Comparison of ENCODE assay signal across 29 cellular contexts in the genomic region with DNA sequence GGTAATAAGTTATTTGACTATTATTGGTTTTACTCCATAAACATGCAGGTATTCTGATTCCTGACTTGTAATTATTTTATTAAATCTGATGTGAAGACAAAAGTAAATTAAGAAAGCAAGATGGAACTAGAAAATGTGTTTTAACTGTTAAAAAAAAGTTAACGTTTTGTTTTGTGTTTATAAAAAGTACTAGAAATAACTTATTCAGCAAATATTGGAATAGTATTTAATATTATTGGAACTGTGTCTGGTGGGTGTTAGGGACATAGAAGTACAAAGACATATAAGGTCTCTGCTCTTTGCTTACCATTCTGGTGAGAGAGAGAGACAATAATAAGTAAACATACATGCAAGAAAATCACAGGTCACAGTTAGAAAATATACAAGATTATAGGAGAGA. TPM values are rescaled to one million over a fixed set of nuclear protein-coding genes. Genes with fewer than 3 reads are reported as not detected.
A peak's percentile ranks its signal among the peaks of the same experiment; 100 is the strongest.
DNase-seq lines count a peak whose midpoint lies in the region; ATAC-seq and TF ChIP-seq lines count a peak whose summit lies in the region.
"Had no signal": no experiment of that assay in that cellular context is flagged by ENCODE, and none has a peak within 500 bp of the region (broad histone marks: within the 10 kb centered on the region; RNA-seq: fewer than 3 reads in every experiment).

No MANE protein-coding gene starts in this region.

- no peaks in the 10 kb centered on the region for H3K9me3 Mint-ChIP-seq in activated CD4-positive, alpha-beta T cell treated with anti-CD3 and anti-CD28 coated beads for 36 hours (ENCODE audit: low read depth)
- H3K9me3 Mint-ChIP-seq in activated CD4-positive, alpha-beta T cell treated with anti-CD3 and anti-CD28 coated beads, Interleukin-2, amount 10 ng/mL, durations not matched to agents 7 days and 5 days, result no peaks in the 10 kb centered on the region
- H3K9me3 Mint-ChIP-seq in stimulated activated naive CD8-positive, alpha-beta T cell treated with anti-CD3 and anti-CD28 coated beads, Interleukin-15, Interleukin-2, amounts not matched to agents 100 ng/mL and 50 ng/mL, for 24 hours, result no peaks in the 10 kb centered on the region
- H3K9me3 Mint-ChIP-seq in stimulated activated naive CD8-positive, alpha-beta T cell treated with anti-CD3 and anti-CD28 coated beads, Interleukin-15, amount 100 ng/mL, for 72 hours, result peaks cover 0 to 14% of the 10 kb centered on the region in 2 donors
- H3K9me3 Mint-ChIP-seq: activated T-helper 2 cell treated with anti-CD3 and anti-CD28 coated beads, Interferon-gamma antibody, Interleukin-2, Interleukin-4, amounts not matched to agents 10 μg/mL and 5 μg/mL and 100 μg/mL, durations not matched to agents 14 hours and 24 hours and 36 hours; CD4-positive, alpha-beta T cell; central memory CD8-positive, alpha-beta T cell; dendritic cell treated with granulocyte-macrophage colony-stimulating factor and Interleukin-4, amounts not matched to agents 40 ng/mL and 50 ng/mL, for 4 days; naive thymus-derived CD8-positive, alpha-beta T cell had no signal

- no peak overlapping the region for H3K4me2 ChIP-seq in fibroblast of lung (ENCODE audit: extremely low read depth, insufficient read depth, low read length)

- H3K27me3 ChIP-seq in fibroblast of lung (ENCODE audit: control insufficient read depth, insufficient read depth, low read length), result no peaks in the 10 kb centered on the region
- H3K27me3 ChIP-seq: Peyer's patch had no signal

- CTCF ChIA-PET in activated CD4-positive, alpha-beta T cell treated with anti-CD3 and anti-CD28 coated beads for 36 hours (lab: Charles Lee), result interaction anchor here (0.5 to 1.5 kb wide), 3 partner anchors 38 to 171 kb away, joined by 3 read pairs; no protein-coding TSS in a partner anchor
- CTCF ChIA-PET in activated CD4-positive, alpha-beta T cell treated with anti-CD3 and anti-CD28 coated beads, Interleukin-2, amount 10 ng/mL, durations not matched to agents 7 days and 5 days (lab: Charles Lee), result no interaction called here

- POLR2A ChIA-PET in activated CD4-positive, alpha-beta T cell treated with anti-CD3 and anti-CD28 coated beads for 36 hours (lab: Charles Lee), result no interaction called here
- POLR2A ChIA-PET in activated CD4-positive, alpha-beta T cell treated with anti-CD3 and anti-CD28 coated beads, Interleukin-2, amount 10 ng/mL, durations not matched to agents 7 days and 5 days (lab: Charles Lee), result no interaction called here

- no peaks in the 10 kb centered on the region for H3K27me3 Mint-ChIP-seq in activated CD4-positive, alpha-beta T cell treated with anti-CD3 and anti-CD28 coated beads for 36 hours
- H3K27me3 Mint-ChIP-seq in activated CD4-positive, alpha-beta T cell treated with anti-CD3 and anti-CD28 coated beads, Interleukin-2, amount 10 ng/mL, durations not matched to agents 7 days and 5 days, result no peaks in the 10 kb centered on the region
- H3K27me3 Mint-ChIP-seq in stimulated activated naive CD8-positive, alpha-beta T cell treated with anti-CD3 and anti-CD28 coated beads, Interleukin-15, Interleukin-2, amounts not matched to agents 100 ng/mL and 50 ng/mL, for 24 hours, result no peaks in the 10 kb centered on the region
- no peaks in the 10 kb centered on the region for H3K27me3 Mint-ChIP-seq in stimulated activated naive CD8-positive, alpha-beta T cell treated with anti-CD3 and anti-CD28 coated beads, Interleukin-15, amount 100 ng/mL, for 72 hours
- H3K27me3 Mint-ChIP-seq: CD4-positive, alpha-beta T cell; central memory CD8-positive, alpha-beta T cell; dendritic cell treated with granulocyte-macrophage colony-stimulating factor and Interleukin-4, amounts not matched to agents 40 ng/mL and 50 ng/mL, for 4 days; naive thymus-derived CD8-positive, alpha-beta T cell had no signal

- H3K36me3 Mint-ChIP-seq in activated CD4-positive, alpha-beta T cell treated with anti-CD3 and anti-CD28 coated beads for 36 hours (ENCODE audit: low read depth), result peaks cover 20% of the 10 kb centered on the region
- H3K36me3 Mint-ChIP-seq in activated CD4-positive, alpha-beta T cell treated with anti-CD3 and anti-CD28 coated beads, Interleukin-2, amount 10 ng/mL, durations not matched to agents 7 days and 5 days (ENCODE audit: low read depth), result peaks cover 20% of the 10 kb centered on the region
- H3K36me3 Mint-ChIP-seq in stimulated activated naive CD8-positive, alpha-beta T cell treated with anti-CD3 and anti-CD28 coated beads, Interleukin-15, Interleukin-2, amounts not matched to agents 100 ng/mL and 50 ng/mL, for 24 hours (ENCODE audit: low read depth), result peaks cover 36% of the 10 kb centered on the region

- H3K36me3 ChIP-seq in fibroblast of lung (ENCODE audit: control insufficient read depth, insufficient read depth, low read length), result no peaks in the 10 kb centered on the region
- H3K36me3 ChIP-seq: thoracic aorta had no signal

- H2AFZ ChIP-seq in fibroblast of lung (ENCODE audit: low read length), result no peak overlapping the region

- no peaks in the 10 kb centered on the region for H3K9me3 ChIP-seq in fibroblast of lung (ENCODE audit: control insufficient read depth, insufficient read depth, low read depth, low read length)
- H3K9me3 ChIP-seq: Peyer's patch, psoas muscle, thoracic aorta had no signal

- TF ChIP-seq CTCF in fibroblast of lung (conservative IDR thresholded peaks at IDR 0.05 in 1 of 2, IDR thresholded peaks at IDR 0.05 in 1 of 2; ENCODE audit: low read depth in 1 of 2, low read length in 2 of 2), result no peak

- peaks cover 7% of the 10 kb centered on the region for H3K4me1 ChIP-seq in fibroblast of lung (ENCODE audit: control insufficient read depth, extremely low read depth, insufficient read depth, low read length)
- H3K4me1 ChIP-seq: Peyer's patch, psoas muscle had no signal

- peaks cover 52% of the 10 kb centered on the region for H3K4me1 Mint-ChIP-seq in activated CD4-positive, alpha-beta T cell treated with anti-CD3 and anti-CD28 coated beads for 36 hours
- H3K4me1 Mint-ChIP-seq in activated CD4-positive, alpha-beta T cell treated with anti-CD3 and anti-CD28 coated beads, Interleukin-2, amount 10 ng/mL, durations not matched to agents 7 days and 5 days, result peaks cover 7% of the 10 kb centered on the region
- peaks cover 55% of the 10 kb centered on the region for H3K4me1 Mint-ChIP-seq in stimulated activated naive CD8-positive, alpha-beta T cell treated with anti-CD3 and anti-CD28 coated beads, Interleukin-15, Interleukin-2, amounts not matched to agents 100 ng/mL and 50 ng/mL, for 24 hours (ENCODE audit: low read depth)
- H3K4me1 Mint-ChIP-seq in stimulated activated naive CD8-positive, alpha-beta T cell treated with anti-CD3 and anti-CD28 coated beads, Interleukin-15, amount 100 ng/mL, for 72 hours, result peaks cover 54% of the 10 kb centered on the region

- no peaks in the 10 kb centered on the region for H4K20me1 ChIP-seq in fibroblast of lung (ENCODE audit: control insufficient read depth, extremely low read depth, insufficient read depth, low read length)

- DNase-seq in activated CD4-positive, alpha-beta T cell treated with anti-CD3 and anti-CD28 coated beads for 36 hours, result no peak
- DNase-seq in activated CD4-positive, alpha-beta T cell treated with anti-CD3 and anti-CD28 coated beads, Interleukin-2, amount 10 ng/mL, durations not matched to agents 7 days and 5 days, result no peak
- no peak for DNase-seq in stimulated activated naive CD8-positive, alpha-beta T cell treated with anti-CD3 and anti-CD28 coated beads, Interleukin-15, Interleukin-2, amounts not matched to agents 100 U/mL and 50 U/mL, for 24 hours
- DNase-seq in fibroblast of lung (ENCODE audit: low read depth in 2 of 2) (no peak), NCI-H2029 treated with DMSO at 0.1 percent for 48 hours (lab: John Stamatoyannopoulos, UW) (no peak)
- DNase-seq in stimulated activated naive CD8-positive, alpha-beta T cell treated with anti-CD3 and anti-CD28 coated beads, Interleukin-15, amount 100 ng/mL, for 72 hours, result no peak
- DNase-seq: activated CD4-positive, alpha-beta T cell treated with anti-CD3 and anti-CD28 coated beads for 48 hours; CD4-positive, alpha-beta T cell; endodermal cell; foreskin melanocyte; naive thymus-derived CD8-positive, alpha-beta T cell; NCI-H1048; NCI-H446; NCI-H748 treated with DMSO at 0.1 percent for 48 hours; occipital lobe; Peyer's patch; psoas muscle; SIG-M5; stimulated activated naive CD4-positive, alpha-beta T cell treated with Interleukin-2 at 50 U/mL for 16 hours; T-helper 9 cell; WERI-Rb-1 had no signal

- peak overlapping the region; percentile 7 for H3K27ac ChIP-seq in fibroblast of lung (ENCODE audit: insufficient read depth, low read length)
- H3K27ac ChIP-seq: 22Rv1, Peyer's patch, psoas muscle, thoracic aorta, WERI-Rb-1 had no signal

- no peaks in the 10 kb centered on the region for H3K79me2 ChIP-seq in fibroblast of lung (ENCODE audit: control insufficient read depth, insufficient read depth, low read length)

- H3K27ac Mint-ChIP-seq in activated CD4-positive, alpha-beta T cell treated with anti-CD3 and anti-CD28 coated beads for 36 hours, result peak overlapping the region; percentile 80
- H3K27ac Mint-ChIP-seq in activated CD4-positive, alpha-beta T cell treated with anti-CD3 and anti-CD28 coated beads, Interleukin-2, amount 10 ng/mL, durations not matched to agents 7 days and 5 days, result no peak overlapping the region
- H3K27ac Mint-ChIP-seq in stimulated activated naive CD8-positive, alpha-beta T cell treated with anti-CD3 and anti-CD28 coated beads, Interleukin-15, Interleukin-2, amounts not matched to agents 100 ng/mL and 50 ng/mL, for 24 hours, result peak overlapping the region; percentile 39
- peak overlapping the region; percentile 81 to 99 for H3K27ac Mint-ChIP-seq in stimulated activated naive CD8-positive, alpha-beta T cell treated with anti-CD3 and anti-CD28 coated beads, Interleukin-15, amount 100 ng/mL, for 72 hours
- H3K27ac Mint-ChIP-seq: activated T-helper 2 cell treated with anti-CD3 and anti-CD28 coated beads, Interferon-gamma antibody, Interleukin-2, Interleukin-4, amounts not matched to agents 10 μg/mL and 5 μg/mL and 100 μg/mL, durations not matched to agents 14 hours and 24 hours and 36 hours; CD4-positive, alpha-beta T cell; dendritic cell treated with granulocyte-macrophage colony-stimulating factor and Interleukin-4, amounts not matched to agents 40 ng/mL and 50 ng/mL, for 4 days; endodermal cell had no signal

- intact Hi-C loops in activated CD4-positive, alpha-beta T cell treated with anti-CD3 and anti-CD28 coated beads for 36 hours (cut with DNase I, micrococcal nuclease), result loop anchor here in 1 of 2 experiments (2.0 to 5.0 kb wide), 3 partner anchors 38 to 467 kb away; a partner anchor contains a TSS

- ATAC-seq in activated CD4-positive, alpha-beta T cell treated with anti-CD3 and anti-CD28 coated beads for 36 hours, result no peak
- ATAC-seq in stimulated activated naive CD8-positive, alpha-beta T cell treated with anti-CD3 and anti-CD28 coated beads, Interleukin-15, Interleukin-2, amounts not matched to agents 100 U/mL and 50 U/mL, for 24 hours, result no peak
- ATAC-seq in stimulated activated naive CD8-positive, alpha-beta T cell treated with anti-CD3 and anti-CD28 coated beads, Interleukin-15, amount 100 ng/mL, for 72 hours, result no peak
- ATAC-seq in GM18520 (IDR thresholded peaks at IDR 0.05; ENCODE audit: unreplicated experiment), result no peak
- ATAC-seq: naive thymus-derived CD8-positive, alpha-beta T cell; psoas muscle had no signal

- H3K4me3 ChIP-seq in fibroblast of lung (replicated peaks in 1 of 4; ENCODE audit: control extremely low read depth in 1 of 4, insufficient read depth in 1 of 4, low read depth in 3 of 4, low read length in 4 of 4), result no peak overlapping the region
- H3K4me3 ChIP-seq: lung, Peyer's patch, psoas muscle, thoracic aorta had no signal

- H3K9ac ChIP-seq in fibroblast of lung (ENCODE audit: insufficient read depth, low read length), result no peak overlapping the region

- H3K4me3 Mint-ChIP-seq in activated CD4-positive, alpha-beta T cell treated with anti-CD3 and anti-CD28 coated beads for 36 hours, result no peak overlapping the region
- no peak overlapping the region for H3K4me3 Mint-ChIP-seq in activated CD4-positive, alpha-beta T cell treated with anti-CD3 and anti-CD28 coated beads, Interleukin-2, amount 10 ng/mL, durations not matched to agents 7 days and 5 days
- H3K4me3 Mint-ChIP-seq in stimulated activated naive CD8-positive, alpha-beta T cell treated with anti-CD3 and anti-CD28 coated beads, Interleukin-15, Interleukin-2, amounts not matched to agents 100 ng/mL and 50 ng/mL, for 24 hours, result no peak overlapping the region
- H3K4me3 Mint-ChIP-seq in stimulated activated naive CD8-positive, alpha-beta T cell treated with anti-CD3 and anti-CD28 coated beads, Interleukin-15, amount 100 ng/mL, for 72 hours, result peak overlapping the region in 1 of 2 donors; percentile 13
- H3K4me3 Mint-ChIP-seq: CD4-positive, alpha-beta T cell; central memory CD8-positive, alpha-beta T cell; dendritic cell treated with granulocyte-macrophage colony-stimulating factor and Interleukin-4, amounts not matched to agents 40 ng/mL and 50 ng/mL, for 4 days; endodermal cell; naive thymus-derived CD8-positive, alpha-beta T cell had no signal

RNA-seq across cellular contexts. Expression of a gene that starts 15.7 kb away (rescaled TPM):
- total RNA-seq in activated CD4-positive, alpha-beta T cell treated with anti-CD3 and anti-CD28 coated beads for 36 hours, result 10 to 100 TPM; 41.7 to 54.3 TPM
- total RNA-seq in activated CD4-positive, alpha-beta T cell treated with anti-CD3 and anti-CD28 coated beads, Interleukin-2, amount 10 ng/mL, durations not matched to agents 7 days and 5 days, result 10 to 100 TPM; 27.0 to 29.4 TPM
- 3.9 and 4.6 TPM in 2 replicates for total RNA-seq in fibroblast of lung
- 4.2 and 5.0 TPM in 2 replicates for polyA plus RNA-seq in fibroblast of lung
- 4.0 and 4.4 TPM in 2 replicates for polyA plus RNA-seq in fibroblast of lung (2012)
- polyA minus RNA-seq in fibroblast of lung (ENCODE audit: low replicate concordance), result 0.22 TPM in 1 of 2 replicates, not detected in the other

RNA-seq across cellular contexts. Expression of a gene that starts 27.1 kb away (rescaled TPM):
- 10 to 100 TPM; 23.2 to 24.3 TPM for total RNA-seq in activated CD4-positive, alpha-beta T cell treated with anti-CD3 and anti-CD28 coated beads for 36 hours
- total RNA-seq in activated CD4-positive, alpha-beta T cell treated with anti-CD3 and anti-CD28 coated beads, Interleukin-2, amount 10 ng/mL, durations not matched to agents 7 days and 5 days, result 10 to 100 TPM; 17.3 to 18.3 TPM
- total RNA-seq in fibroblast of lung, result 30.8 and 50.2 TPM in 2 replicates
- 6.2 and 9.3 TPM in 2 replicates for polyA plus RNA-seq in fibroblast of lung
- polyA plus RNA-seq in fibroblast of lung (2012), result 4.3 and 7.2 TPM in 2 replicates
- polyA minus RNA-seq in fibroblast of lung (ENCODE audit: low replicate concordance), result 2.9 and 3.9 TPM in 2 replicates

RNA-seq across cellular contexts. Expression of a gene that starts 38.5 kb away (rescaled TPM):
- total RNA-seq in activated CD4-positive, alpha-beta T cell treated with anti-CD3 and anti-CD28 coated beads for 36 hours, result 10 to 100 TPM; 15.8 to 16.5 TPM
- total RNA-seq in activated CD4-positive, alpha-beta T cell treated with anti-CD3 and anti-CD28 coated beads, Interleukin-2, amount 10 ng/mL, durations not matched to agents 7 days and 5 days, result 10 to 100 TPM in 1 of 2 experiments, 1 to 10 TPM in 1; 10.0 to 10.5 TPM
- 22.1 and 30.9 TPM in 2 replicates for total RNA-seq in fibroblast of lung
- 8.4 and 9.4 TPM in 2 replicates for polyA plus RNA-seq in fibroblast of lung
- 5.6 and 6.6 TPM in 2 replicates for polyA plus RNA-seq in fibroblast of lung (2012)
- 0.41 and 0.94 TPM in 2 replicates for polyA minus RNA-seq in fibroblast of lung (ENCODE audit: low replicate concordance)
